In the genomic region with DNA sequence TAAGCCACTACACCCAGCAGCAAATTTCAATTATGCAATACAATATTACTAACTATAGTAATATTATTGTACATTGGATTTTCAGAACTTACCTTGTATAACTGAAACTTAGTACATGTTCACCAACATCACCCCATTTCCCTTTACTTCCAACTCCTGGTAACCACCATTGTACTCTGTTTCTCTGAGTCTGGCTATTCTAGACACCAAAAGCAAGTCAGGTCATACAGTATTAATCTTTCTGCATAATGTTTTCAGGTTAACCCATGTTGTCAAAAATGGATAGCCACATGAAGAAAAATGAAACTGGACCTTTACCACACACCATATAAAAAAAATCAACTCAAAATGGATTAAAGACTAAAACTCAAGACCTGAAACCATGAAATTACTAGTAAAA, we compare ENCODE assay signal across 35 cellular contexts.
"Had no signal": no experiment of that assay in that cellular context is flagged by ENCODE, and none has a peak within 500 bp of the region (broad histone marks: within the 10 kb centered on the region; RNA-seq: fewer than 3 reads in every experiment).

No MANE protein-coding gene starts in this region.

- DNase-seq: Karpas-422, Kasumi-1, KG1, MG63, MV-4-11, NCI-H1048, NCI-H1092, NCI-H1092 treated with DMSO at 0.1 percent for 48 hours, NCI-H1105, NCI-H1105 treated with DMSO at 0.1 percent for 48 hours, NCI-H1417, NCI-H1417 treated with DMSO at 0.1 percent for 48 hours, NCI-H1436, NCI-H1436 treated with DMSO at 0.1 percent for 48 hours, NCI-H146, NCI-H1694, NCI-H1694 treated with DMSO at 0.1 percent for 48 hours, NCI-H187, NCI-H187 treated with DMSO at 0.1 percent for 48 hours, NCI-H1930, NCI-H2029, NCI-H2029 treated with DMSO at 0.1 percent for 48 hours, NCI-H2081, NCI-H2081 treated with DMSO at 0.1 percent for 48 hours, NCI-H2107, NCI-H2171, NCI-H2171 treated with DMSO at 0.1 percent for 48 hours, NCI-H2227 treated with DMSO at 0.1 percent for 48 hours, NCI-H226, NCI-H345, NCI-H446, NCI-H446 treated with DMSO at 0.1 percent for 48 hours, NCI-H510A, NCI-H510A treated with DMSO at 0.1 percent for 48 hours had no signal

- H3K27me3 ChIP-seq: MG63 had no signal

- H3K9ac ChIP-seq: KMS-11 had no signal

- H3K4me3 ChIP-seq: MG63 had no signal

- H3K36me3 ChIP-seq: MG63 had no signal

- H3K4me2 ChIP-seq: KMS-11 had no signal

- H3K27ac ChIP-seq: KMS-11 had no signal
